ENCODE assay signal across 26 cellular contexts in genomic region chr21:29374481-29374880, GRCh38.
"Had no signal": no experiment of that assay in that cellular context is flagged by ENCODE, and none has a peak within 500 bp of the region (broad histone marks: within the 10 kb centered on the region; RNA-seq: fewer than 3 reads in every experiment).

No MANE protein-coding gene starts in this region.

- DNase-seq: hypothalamus; immature natural killer cell; kidney; left colon; left lung; lower lobe of right lung; mammary epithelial cell; mesenchymal stem cell; natural killer cell; nephron progenitor cell; ovary; right lobe of liver; stimulated activated CD4-positive, alpha-beta T cell treated with anti-CD3 and anti-CD28 coated beads, Interleukin-1b, Interleukin-23, amount 100 ng/mL, for 48 hours; stimulated activated CD4-positive, alpha-beta T cell treated with anti-CD3 and anti-CD28 coated beads, Interleukin-2, amount 100 ng/mL, for 48 hours; stimulated activated CD4-positive, alpha-beta T cell treated with anti-CD3 and anti-CD28 coated beads, Interleukin-4, amount 100 ng/mL, for 4 hours; stimulated activated CD8-positive, alpha-beta memory T cell treated with anti-CD3 and anti-CD28 coated beads, Interleukin-4, amount 100 ng/mL, for 48 hours; stimulated activated naive CD4-positive, alpha-beta T cell treated with Interleukin-2 at 50 U/mL for 16 hours; stimulated activated naive CD8-positive, alpha-beta T cell treated with anti-CD3 and anti-CD28 coated beads, Interleukin-15, amount 100 ng/mL, for 72 hours; substantia nigra; uterus had no signal

- H3K9me3 Mint-ChIP-seq: immature natural killer cell; natural killer cell; nephron progenitor cell; stimulated activated memory B cell treated with anti-CD40 and anti-IgM and Interleukin-4, amounts not matched to agents 10 μg/mL and 1 μg/mL and 100 μg/mL, for 72 hours had no signal

- H3K27me3 Mint-ChIP-seq: progenitor cell of endocrine pancreas; stimulated activated memory B cell treated with anti-CD40 and anti-IgM and Interleukin-4, amounts not matched to agents 10 μg/mL and 1 μg/mL and 100 μg/mL, for 72 hours; stimulated activated naive CD8-positive, alpha-beta T cell treated with anti-CD3 and anti-CD28 coated beads, Interleukin-15, amount 100 ng/mL, for 72 hours; type B pancreatic cell had no signal

- H3K4me3 Mint-ChIP-seq: immature natural killer cell; natural killer cell; nephron progenitor cell; stimulated activated memory B cell treated with anti-CD40 and anti-IgM and Interleukin-4, amounts not matched to agents 10 μg/mL and 1 μg/mL and 100 μg/mL, for 72 hours; stimulated activated naive CD8-positive, alpha-beta T cell treated with anti-CD3 and anti-CD28 coated beads, Interleukin-15, amount 100 ng/mL, for 72 hours; type B pancreatic cell had no signal

- H3K9me3 ChIP-seq: lower lobe of right lung, ovary, right atrium auricular region, right lobe of liver, tibial nerve, uterus had no signal

- H3K27ac Mint-ChIP-seq: natural killer cell; nephron progenitor cell; progenitor cell of endocrine pancreas; stimulated activated memory B cell treated with anti-CD40 and anti-IgM and Interleukin-4, amounts not matched to agents 10 μg/mL and 1 μg/mL and 100 μg/mL, for 72 hours; stimulated activated naive CD8-positive, alpha-beta T cell treated with anti-CD3 and anti-CD28 coated beads, Interleukin-15, amount 100 ng/mL, for 72 hours; type B pancreatic cell had no signal

- ATAC-seq: left colon; left lung; lower lobe of right lung; natural killer cell; right lobe of liver; stimulated activated memory B cell treated with anti-CD40 and anti-IgM and Interleukin-4, amounts not matched to agents 10 μg/mL and 1 μg/mL and 100 μg/mL, for 72 hours; stimulated activated naive CD8-positive, alpha-beta T cell treated with anti-CD3 and anti-CD28 coated beads, Interleukin-15, amount 100 ng/mL, for 72 hours had no signal

- H3K4me1 ChIP-seq: left lung, right atrium auricular region, right lobe of liver, tibial nerve, uterus had no signal

- H3K4me3 ChIP-seq: left lung, lower lobe of right lung, ovary, right atrium auricular region, right lobe of liver, smooth muscle cell, tibial nerve, uterus had no signal

- H3K36me3 Mint-ChIP-seq: natural killer cell had no signal

- H3K4me1 Mint-ChIP-seq: nephron progenitor cell had no signal

- H3K27me3 ChIP-seq: left lung, ovary, right atrium auricular region, right lobe of liver, tibial nerve, uterus had no signal

- H3K36me3 ChIP-seq: lower lobe of right lung, ovary, right atrium auricular region, right lobe of liver, uterus had no signal
